In the genomic region with DNA sequence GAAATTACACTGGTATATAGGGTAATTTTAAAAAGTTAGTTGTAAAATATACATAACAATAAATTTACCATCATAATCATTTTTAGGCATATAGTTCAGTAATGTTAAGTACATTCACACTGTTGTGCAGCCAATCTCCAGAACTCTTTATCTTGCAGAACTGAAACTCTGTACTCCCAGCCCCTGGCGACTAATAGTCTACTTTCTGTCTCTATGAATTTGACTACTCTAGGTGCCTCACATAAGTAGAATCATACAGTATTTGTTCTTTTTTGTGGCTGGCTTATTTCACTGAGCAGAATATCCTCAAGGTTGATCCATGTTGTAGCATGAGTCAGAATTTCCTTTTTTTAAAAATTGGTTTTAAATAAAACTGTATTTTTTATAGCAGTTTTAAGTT, we compare ENCODE assay signal across 19 cellular contexts. TPM values are rescaled to one million over a fixed set of nuclear protein-coding genes. Genes with fewer than 3 reads are reported as not detected.
DNase-seq lines count a peak whose midpoint lies in the region; ATAC-seq and TF ChIP-seq lines count a peak whose summit lies in the region.
"Had no signal": no experiment of that assay in that cellular context is flagged by ENCODE, and none has a peak within 500 bp of the region (broad histone marks: within the 10 kb centered on the region; RNA-seq: fewer than 3 reads in every experiment).

No MANE protein-coding gene starts in this region.

- peaks cover 16% of the 10 kb centered on the region for H3K4me1 Mint-ChIP-seq in activated T-helper 17 cell treated with anti-CD3 and anti-CD28 coated beads, Interleukin-2, amount 50 U/mL, for 72 hours
- peaks cover 29% of the 10 kb centered on the region for H3K4me1 Mint-ChIP-seq in CD8-positive, alpha-beta T cell (ENCODE audit: low read depth)

- peak; percentile 36 to 48 for ATAC-seq in activated CD4-positive, CD25-positive, alpha-beta regulatory T cell treated with anti-CD3 and anti-CD28 coated beads, Interleukin-2, amount 50 U/mL, for 24 hours
- ATAC-seq in GM19395 (IDR thresholded peaks at IDR 0.05; ENCODE audit: unreplicated experiment) (peak; percentile 92), HG03025 (IDR thresholded peaks at IDR 0.05; ENCODE audit: low FRiP score, unreplicated experiment) (peak; percentile 74)
- ATAC-seq in activated T-helper 17 cell treated with anti-CD3 and anti-CD28 coated beads, Interleukin-2, amount 50 U/mL, for 72 hours (replicated peaks): peak; percentile 41
- ATAC-seq in CD8-positive, alpha-beta T cell: no peak
- ATAC-seq: T-cell, WTC11 had no signal

- peaks cover 29% of the 10 kb centered on the region for H3K36me3 Mint-ChIP-seq in activated T-helper 17 cell treated with anti-CD3 and anti-CD28 coated beads, Interleukin-2, amount 50 U/mL, for 72 hours (ENCODE audit: low read depth)
- peaks cover 43% of the 10 kb centered on the region for H3K36me3 Mint-ChIP-seq in CD8-positive, alpha-beta T cell

- CTCF ChIA-PET in CD8-positive, alpha-beta T cell (lab: Charles Lee): no interaction called here

- POLR2A ChIA-PET in CD8-positive, alpha-beta T cell (lab: Charles Lee): no interaction called here

- no peaks in the 10 kb centered on the region for H3K4me1 ChIP-seq in CD8-positive, alpha-beta T cell (ENCODE audit: insufficient read depth, low read length)

- H3K36me3 ChIP-seq in CD8-positive, alpha-beta T cell (ENCODE audit: insufficient read depth, low read length): peaks cover 9% of the 10 kb centered on the region

- H3K4me3 Mint-ChIP-seq in activated T-helper 17 cell treated with anti-CD3 and anti-CD28 coated beads, Interleukin-2, amount 50 U/mL, for 72 hours: no peak overlapping the region
- no peak overlapping the region for H3K4me3 Mint-ChIP-seq in CD8-positive, alpha-beta T cell
- H3K4me3 Mint-ChIP-seq: T-cell, WTC11 had no signal

- H3K4me3 ChIP-seq in CD8-positive, alpha-beta T cell (ENCODE audit: low read depth, low read length): no peak overlapping the region
- H3K4me3 ChIP-seq: BLaER1 treated with 17β-estradiol and CSF1 and Interleukin-3, amounts not matched to agents 10 nM and 100 nM had no signal

- H3K9me3 ChIP-seq in CD8-positive, alpha-beta T cell (ENCODE audit: low read length): no peaks in the 10 kb centered on the region

- no peaks in the 10 kb centered on the region for H3K27me3 Mint-ChIP-seq in activated T-helper 17 cell treated with anti-CD3 and anti-CD28 coated beads, Interleukin-2, amount 50 U/mL, for 72 hours
- no peaks in the 10 kb centered on the region for H3K27me3 Mint-ChIP-seq in CD8-positive, alpha-beta T cell (ENCODE audit: low read depth)
- H3K27me3 Mint-ChIP-seq: T-cell had no signal

- intact Hi-C loops in CD8-positive, alpha-beta T cell (cut with DNase I, micrococcal nuclease): no loop called here

- H3K27me3 ChIP-seq in CD8-positive, alpha-beta T cell (ENCODE audit: insufficient read depth, low read length): no peaks in the 10 kb centered on the region
- H3K27me3 ChIP-seq: BLaER1 treated with 17β-estradiol and CSF1 and Interleukin-3, amounts not matched to agents 10 nM and 100 nM had no signal

- no peaks in the 10 kb centered on the region for H3K9me3 Mint-ChIP-seq in activated T-helper 17 cell treated with anti-CD3 and anti-CD28 coated beads, Interleukin-2, amount 50 U/mL, for 72 hours
- H3K9me3 Mint-ChIP-seq in CD8-positive, alpha-beta T cell: no peaks in the 10 kb centered on the region
- H3K9me3 Mint-ChIP-seq: T-cell had no signal

- H3K27ac Mint-ChIP-seq in activated T-helper 17 cell treated with anti-CD3 and anti-CD28 coated beads, Interleukin-2, amount 50 U/mL, for 72 hours: no peak overlapping the region
- H3K27ac Mint-ChIP-seq in CD8-positive, alpha-beta T cell: no peak overlapping the region
- H3K27ac Mint-ChIP-seq: T-cell, WTC11 had no signal

- no peak for DNase-seq in activated CD4-positive, CD25-positive, alpha-beta regulatory T cell treated with anti-CD3 and anti-CD28 coated beads, Interleukin-2, amount 50 U/mL, for 72 hours
- DNase-seq in CD8-positive, alpha-beta T cell: no peak
- no peak for DNase-seq in DMS53 (lab: John Stamatoyannopoulos, UW)
- DNase-seq in hepatic stellate cell (ENCODE audit: low spot score): no peak
- DNase-seq: 8988T; amniotic stem cell; central memory CD4-positive, alpha-beta T cell; DND-41; hippocampal formation; midbrain; NCI-H82; T-cell; trophoblast cell had no signal

- no peak for TF ChIP-seq CTCF in CD8-positive, alpha-beta T cell (IDR thresholded peaks at IDR 0.05)

- H3K27ac ChIP-seq in CD8-positive, alpha-beta T cell (ENCODE audit: low read depth, low read length): no peak overlapping the region
- H3K27ac ChIP-seq: BLaER1 treated with 17β-estradiol and CSF1 and Interleukin-3, amounts not matched to agents 10 nM and 100 nM had no signal

RNA-seq across cellular contexts. Expression of gene NRF1, which starts 41.4 kb away (rescaled TPM):
- 10 to 100 TPM; 15.3 to 22.5 TPM for total RNA-seq in activated T-helper 17 cell treated with anti-CD3 and anti-CD28 coated beads, Interleukin-2, amount 50 U/mL, for 72 hours
- total RNA-seq in CD8-positive, alpha-beta T cell: 10 to 100 TPM; 31.9 to 34.9 TPM
